ENCODE assay signal across 16 cellular contexts in genomic region chr15:75114796-75115195, GRCh38.
DNase-seq lines count a peak whose midpoint lies in the region; ATAC-seq and TF ChIP-seq lines count a peak whose summit lies in the region.
"Had no signal": no experiment of that assay in that cellular context is flagged by ENCODE, and none has a peak within 500 bp of the region (broad histone marks: within the 10 kb centered on the region; RNA-seq: fewer than 3 reads in every experiment).

No MANE protein-coding gene starts in this region.

- H3K36me3 Mint-ChIP-seq in T-helper 17 cell (ENCODE audit: low read depth) (no peaks in the 10 kb centered on the region), endothelial cell (ENCODE audit: low read depth, unreplicated experiment) (peaks cover 6% of the 10 kb centered on the region)

- no peak for DNase-seq in Right ventricle myocardium superior
- no peak for DNase-seq in right atrium auricular region (ENCODE audit: low spot score)
- DNase-seq in T-helper 17 cell, result no peak
- no peak for DNase-seq in endothelial cell (ENCODE audit: low spot score)
- DNase-seq in superior temporal gyrus (ENCODE audit: extremely low spot score), result peak; percentile 54
- DNase-seq in coronary artery (ENCODE audit: low spot score), result no peak
- DNase-seq: DMS 273 treated with DMSO at 0.1 percent for 48 hours, HFFc6, NCI-H1436, NCI-H2029, NCI-H2171 treated with DMSO at 0.1 percent for 48 hours, NCI-H446 treated with DMSO at 0.1 percent for 48 hours, NCI-H748 treated with DMSO at 0.1 percent for 48 hours had no signal

- H3K27ac ChIP-seq in right atrium auricular region, result no peak overlapping the region
- H3K27ac ChIP-seq in coronary artery, result no peak overlapping the region
- H3K27ac ChIP-seq: KMS-11 had no signal

- H3K27me3 ChIP-seq in right atrium auricular region, result no peaks in the 10 kb centered on the region

- peaks cover 3% of the 10 kb centered on the region for H3K4me1 Mint-ChIP-seq in T-helper 17 cell
- peaks cover 11% of the 10 kb centered on the region for H3K4me1 Mint-ChIP-seq in endothelial cell (ENCODE audit: unreplicated experiment)

- H3K27me3 Mint-ChIP-seq in T-helper 17 cell, result no peaks in the 10 kb centered on the region
- peaks cover 2% of the 10 kb centered on the region for H3K27me3 Mint-ChIP-seq in endothelial cell (ENCODE audit: unreplicated experiment)

- peak overlapping the region; percentile 1 for H3K4me3 Mint-ChIP-seq in T-helper 17 cell
- H3K4me3 Mint-ChIP-seq in endothelial cell (ENCODE audit: unreplicated experiment), result peak overlapping the region; percentile 15
- H3K4me3 Mint-ChIP-seq: HFFc6 had no signal

- TF ChIP-seq CTCF in right atrium auricular region (IDR thresholded peaks at IDR 0.05) (no peak), endothelial cell (IDR thresholded peaks at IDR 0.05; ENCODE audit: unreplicated experiment) (no peak), coronary artery (IDR thresholded peaks at IDR 0.05) (no peak)

- no peaks in the 10 kb centered on the region for H3K4me1 ChIP-seq in right atrium auricular region

- ATAC-seq in Right ventricle myocardium superior (ENCODE audit: poor library complexity) (peak; percentile 46), T-helper 17 cell (no peak), GM21723 (IDR thresholded peaks at IDR 0.05; ENCODE audit: unreplicated experiment) (no peak), HG02852 (IDR thresholded peaks at IDR 0.05; ENCODE audit: unreplicated experiment) (no peak)

- peaks cover 5% of the 10 kb centered on the region for H3K9me3 Mint-ChIP-seq in endothelial cell (ENCODE audit: unreplicated experiment)

- intact Hi-C loops in Right ventricle myocardium superior (cut with DNase I), result no loop called here

- H3K9me3 ChIP-seq in right atrium auricular region (peaks cover 0 to 7% of the 10 kb centered on the region in 2 donors), T-helper 17 cell (ENCODE audit: control insufficient read depth, low read length, poor library complexity, severe bottlenecking) (no peaks in the 10 kb centered on the region)

- no peaks in the 10 kb centered on the region for H3K36me3 ChIP-seq in right atrium auricular region

- H3K27ac Mint-ChIP-seq in T-helper 17 cell, result no peak overlapping the region
- no peak overlapping the region for H3K27ac Mint-ChIP-seq in endothelial cell (ENCODE audit: unreplicated experiment)
- H3K27ac Mint-ChIP-seq: HFFc6 had no signal

- H3K4me3 ChIP-seq in right atrium auricular region, result no peak overlapping the region
- no peak overlapping the region for H3K4me3 ChIP-seq in coronary artery
